In genomic region chr1:23867542-23867952, GRCh38 we compare ENCODE assay signal across 8 cellular contexts. TPM values are rescaled to one million over a fixed set of nuclear protein-coding genes. Genes with fewer than 3 reads are reported as not detected.
DNase-seq lines count a peak whose midpoint lies in the region; ATAC-seq, FAIRE-seq and TF ChIP-seq lines count a peak whose summit lies in the region.

No MANE protein-coding gene starts in this region.

- H3K9ac ChIP-seq in skeletal muscle satellite cell (ENCODE audit: low read depth, low read length): peak overlapping the region; percentile 58

- H3K4me3 ChIP-seq in heart right ventricle (peak overlapping the region; percentile 49 to 95 (median 85)), skeletal muscle satellite cell (ENCODE audit: low read length) (peak overlapping the region; percentile 77)

- no peaks in the 10 kb centered on the region for H3K27me3 ChIP-seq in heart right ventricle
- H3K27me3 ChIP-seq in skeletal muscle satellite cell (ENCODE audit: control insufficient read depth, insufficient read depth, low read length): peaks cover 19% of the 10 kb centered on the region

- H3K4me3 Mint-ChIP-seq in T-helper 17 cell: peak overlapping the region; percentile 93

- DNase-seq in GM12892 (ENCODE audit: insufficient read length) (no peak), T-helper 17 cell (no peak), heart right ventricle (no peak), erythroblast (lab: John Stamatoyannopoulos, UW) (no peak), NCI-H1436 treated with DMSO at 0.1 percent for 48 hours (lab: John Stamatoyannopoulos, UW) (no peak)

- FAIRE-seq in GM12892 (lab: Jason Lieb, UNC): peak; percentile 24

- peaks cover 18% of the 10 kb centered on the region for H3K4me1 Mint-ChIP-seq in T-helper 17 cell

- peaks cover 5 to 45% (median 19%) of the 10 kb centered on the region in 9 donors for H3K4me1 ChIP-seq in heart right ventricle
- H3K4me1 ChIP-seq in skeletal muscle satellite cell (ENCODE audit: control insufficient read depth, insufficient read depth, low read length): peaks cover 19% of the 10 kb centered on the region

- TF ChIP-seq CTCF in heart right ventricle (IDR thresholded peaks at IDR 0.05): no peak

- peak overlapping the region in 9 of 10 donors; percentile 71 to 86 (median 78) for H3K27ac ChIP-seq in heart right ventricle

- H3K36me3 Mint-ChIP-seq in T-helper 17 cell (ENCODE audit: low read depth): no peaks in the 10 kb centered on the region

- 5 to 7% methylated on average over 22 to 24 of the region's 24 CpGs for WGBS in heart right ventricle, 2 donors

- ATAC-seq in HG02678 (IDR thresholded peaks at IDR 0.05; ENCODE audit: unreplicated experiment) (peak; percentile 22), T-helper 17 cell (no peak), heart right ventricle (peak in 6 of 8 donors; percentile 10 to 36 (median 31)), GM21786 (IDR thresholded peaks at IDR 0.05; ENCODE audit: unreplicated experiment) (no peak)

- H3K27me3 Mint-ChIP-seq in T-helper 17 cell: peaks cover 7% of the 10 kb centered on the region

- peak overlapping the region; percentile 89 for H3K27ac Mint-ChIP-seq in T-helper 17 cell

- intact Hi-C loops in heart right ventricle (cut with DNase I): loop anchor here (2.0 to 10.0 kb wide), 12 partner anchors 40 to 160 kb away; partner anchors contain the start of genes PITHD1 (in 4 of the 10), CNR2 (in 1 of the 10), GALE (in 1 of the 10) and HMGCL (in 1 of the 10)

- peaks cover 0 to 29% (median 6%) of the 10 kb centered on the region in 9 donors for H3K36me3 ChIP-seq in heart right ventricle
- no peaks in the 10 kb centered on the region for H3K36me3 ChIP-seq in skeletal muscle satellite cell (ENCODE audit: insufficient read depth, low read length)

- H3K9me3 ChIP-seq in T-helper 17 cell (ENCODE audit: control insufficient read depth, low read length, poor library complexity, severe bottlenecking): no peaks in the 10 kb centered on the region
- no peaks in the 10 kb centered on the region for H3K9me3 ChIP-seq in heart right ventricle
- H3K9me3 ChIP-seq in skeletal muscle satellite cell (replicated peaks; ENCODE audit: low read length): no peaks in the 10 kb centered on the region

- TF ChIP-seq POLR2A in GM12892 (IDR thresholded peaks at IDR 0.05; ENCODE audit: low read depth, low read length) (no peak), erythroblast (IDR thresholded peaks at IDR 0.05; ENCODE audit: low read length) (no peak)

- peak overlapping the region; percentile 98 for H3K4me2 ChIP-seq in skeletal muscle satellite cell (ENCODE audit: low read length)

RNA-seq across cellular contexts. Expression of gene FUCA1, which starts 0.5 kb away (rescaled TPM):
- polyA plus RNA-seq in GM12892 (2012; ENCODE audit: missing spikeins): 48.9 TPM
- total RNA-seq in T-helper 17 cell (1 to 10 TPM; 4.7 to 4.8 TPM), heart right ventricle (10 to 100 TPM; 10.6 to 34.0 (median 15.1) TPM)
- 10 to 100 TPM; 11.2 to 13.3 TPM for polyA plus RNA-seq in heart right ventricle
- total RNA-seq in skeletal muscle satellite cell (2012; rRNA removed): 2.2 and 3.0 TPM in 2 replicates

RNA-seq across cellular contexts. Expression of gene HMGCL, which starts 42.3 kb away (rescaled TPM):
- polyA plus RNA-seq in GM12892 (2012; ENCODE audit: missing spikeins): 40.9 TPM
- total RNA-seq in T-helper 17 cell: 10 to 100 TPM; 13.4 to 16.8 TPM
- 10 to 100 TPM; 27.8 to 44.3 (median 40.1) TPM for total RNA-seq in heart right ventricle
- polyA plus RNA-seq in heart right ventricle: 10 to 100 TPM; 25.7 to 26.9 TPM
- total RNA-seq in skeletal muscle satellite cell (2012; rRNA removed): 28.2 and 36.2 TPM in 2 replicates

RNA-seq across cellular contexts. Expression of gene CNR2, which starts 45.6 kb away (rescaled TPM):
- 5.2 TPM for polyA plus RNA-seq in GM12892 (2012; ENCODE audit: missing spikeins)
- total RNA-seq in T-helper 17 cell: under 1 TPM; 0.13 to 0.85 TPM
- total RNA-seq in heart right ventricle: under 1 TPM in 1 of 10 donors, not detected in 9; 0.19 TPM
- under 1 TPM in 1 of 2 donors, not detected in 1; 0.01 TPM for polyA plus RNA-seq in heart right ventricle
- not detected in 2 replicates for total RNA-seq in skeletal muscle satellite cell (2012; rRNA removed)

Comparison
In these comparisons a context has a peak if more than half of its experiments do, and no peak if none do; other contexts are left out.
1. ATAC-seq: peak in HG02678 (single experiment) and heart right ventricle (6 of 8); none in T-helper 17 cell (single experiment) and GM21786 (single experiment).